ENCODE assay signal across 1 cellular context in the genomic region with DNA sequence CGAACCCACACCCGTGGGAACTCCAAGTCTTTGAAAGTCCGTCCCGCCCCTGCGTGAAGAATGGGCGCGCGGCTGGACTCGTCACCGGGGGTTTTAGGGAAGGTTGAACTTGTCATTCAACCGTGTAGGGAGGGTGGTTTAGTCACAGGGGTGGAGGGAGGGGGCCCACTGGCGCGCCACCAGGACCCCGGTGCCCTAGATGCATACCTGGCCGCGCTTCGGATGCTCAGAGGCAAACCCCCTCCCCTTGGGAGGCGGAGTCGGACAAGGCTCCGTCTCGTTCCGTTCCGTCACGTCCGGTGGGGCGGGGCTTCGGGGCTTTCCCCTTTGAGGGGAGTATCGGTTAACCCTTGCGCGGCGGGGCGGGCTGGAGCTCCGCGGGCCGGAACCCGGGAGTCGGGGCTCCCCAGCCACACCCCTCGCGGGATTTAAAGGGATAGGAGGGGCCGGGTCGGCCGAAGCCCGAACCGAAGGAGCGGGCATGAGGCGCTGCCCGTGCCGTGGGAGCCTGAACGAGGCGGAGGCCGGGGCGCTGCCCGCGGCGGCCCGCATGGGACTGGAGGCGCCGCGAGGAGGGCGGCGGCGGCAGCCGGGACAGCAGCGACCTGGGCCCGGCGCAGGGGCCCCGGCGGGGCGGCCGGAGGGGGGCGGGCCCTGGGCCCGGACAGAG.
TF ChIP-seq lines count a peak whose summit lies in the region.

A gene (minus strand): TSS at position 232 of the 670 bp plus-strand sequence. CDS start 2,254 bp downstream, outside the sequence.
A gene (plus strand): TSS at position 458 of the 670 bp plus-strand sequence. CDS start 24 bp downstream, at position 482.

TF ChIP-seq in IMR-90, 13 proteins besides CTCF, POLR2A, EP300 and RAD21 (continued from another document):
- TF ChIP-seq, protein P1, sequence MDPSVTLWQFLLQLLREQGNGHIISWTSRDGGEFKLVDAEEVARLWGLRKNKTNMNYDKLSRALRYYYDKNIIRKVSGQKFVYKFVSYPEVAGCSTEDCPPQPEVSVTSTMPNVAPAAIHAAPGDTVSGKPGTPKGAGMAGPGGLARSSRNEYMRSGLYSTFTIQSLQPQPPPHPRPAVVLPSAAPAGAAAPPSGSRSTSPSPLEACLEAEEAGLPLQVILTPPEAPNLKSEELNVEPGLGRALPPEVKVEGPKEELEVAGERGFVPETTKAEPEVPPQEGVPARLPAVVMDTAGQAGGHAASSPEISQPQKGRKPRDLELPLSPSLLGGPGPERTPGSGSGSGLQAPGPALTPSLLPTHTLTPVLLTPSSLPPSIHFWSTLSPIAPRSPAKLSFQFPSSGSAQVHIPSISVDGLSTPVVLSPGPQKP (IDR thresholded peaks at IDR 0.05; ENCODE audit: borderline replicate concordance, low read depth, low read length), result no peak
- TF ChIP-seq MAZ (IDR thresholded peaks at IDR 0.05; ENCODE audit: borderline replicate concordance, low read depth, low read length), result peak; percentile 99
- TF ChIP-seq RCOR1 (IDR thresholded peaks at IDR 0.05; ENCODE audit: insufficient replicate concordance, low read length), result no peak
- no peak for TF ChIP-seq MAFK (IDR thresholded peaks at IDR 0.05; ENCODE audit: low read depth, low read length)
- peak; percentile 66; the same call in 1 of the 2 replicates for TF ChIP-seq MXI1 (IDR thresholded peaks at IDR 0.05; ENCODE audit: borderline replicate concordance, low read depth, low read length)
- no peak for TF ChIP-seq FOS (IDR thresholded peaks at IDR 0.05; ENCODE audit: low read depth, low read length)
- TF ChIP-seq, protein P2, sequence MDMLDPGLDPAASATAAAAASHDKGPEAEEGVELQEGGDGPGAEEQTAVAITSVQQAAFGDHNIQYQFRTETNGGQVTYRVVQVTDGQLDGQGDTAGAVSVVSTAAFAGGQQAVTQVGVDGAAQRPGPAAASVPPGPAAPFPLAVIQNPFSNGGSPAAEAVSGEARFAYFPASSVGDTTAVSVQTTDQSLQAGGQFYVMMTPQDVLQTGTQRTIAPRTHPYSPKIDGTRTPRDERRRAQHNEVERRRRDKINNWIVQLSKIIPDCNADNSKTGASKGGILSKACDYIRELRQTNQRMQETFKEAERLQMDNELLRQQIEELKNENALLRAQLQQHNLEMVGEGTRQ (IDR thresholded peaks at IDR 0.05; ENCODE audit: low read depth, low read length), result no peak
- TF ChIP-seq CEBPB (IDR thresholded peaks at IDR 0.05; ENCODE audit: low read depth, low read length), result no peak
